Comparison of ENCODE assay signal across 8 cellular contexts in the genomic region with DNA sequence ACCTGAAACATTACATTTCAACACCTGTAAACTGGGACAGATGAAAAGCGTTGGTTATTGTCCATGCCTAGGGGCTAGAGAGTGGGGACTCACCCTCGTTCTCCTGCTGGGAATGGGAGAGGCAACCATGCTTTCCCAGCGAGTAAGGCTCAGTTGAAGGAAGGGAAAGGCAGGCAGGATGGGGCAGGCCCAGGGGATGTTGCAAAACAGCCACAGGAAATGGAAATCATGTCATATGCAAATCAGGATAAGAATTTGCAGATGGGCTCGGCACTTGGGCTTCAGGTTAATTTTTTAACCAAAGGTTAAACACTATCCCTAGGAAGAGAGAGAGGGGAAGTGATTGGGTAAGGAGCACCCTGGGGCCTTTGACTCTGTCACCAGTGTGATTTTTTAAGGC. TPM values are rescaled to one million over a fixed set of nuclear protein-coding genes. Genes with fewer than 3 reads are reported as not detected.
DNase-seq lines count a peak whose midpoint lies in the region; ATAC-seq and TF ChIP-seq lines count a peak whose summit lies in the region.

No MANE protein-coding gene starts in this region.

- no peak for TF ChIP-seq RAD21 in IMR-90 (IDR thresholded peaks at IDR 0.05; ENCODE audit: low read length)

- intact Hi-C loops in IMR-90 (cut with micrococcal nuclease) (no loop called here), esophagus squamous epithelium (cut with DNase I) (no loop called here), left ventricle myocardium superior (cut with micrococcal nuclease) (no loop called here)

- POLR2A ChIA-PET in IMR-90 (lab: Charles Lee; ENCODE audit: unreplicated experiment): interaction anchor here (0.6 kb wide), 1 partner anchor 410 kb away, joined by 9 read pairs; no protein-coding TSS in a partner anchor

- H3K23ac ChIP-seq in IMR-90 (ENCODE audit: low read depth, low read length) (no peak overlapping the region), trophoblast cell (ENCODE audit: low read length) (no peak overlapping the region)

- H2BK120ac ChIP-seq in IMR-90 (ENCODE audit: low read depth, low read length) (no peak overlapping the region), trophoblast cell (ENCODE audit: insufficient read depth, low read length, poor library complexity) (no peak overlapping the region)

- H4K5ac ChIP-seq in IMR-90 (ENCODE audit: low read depth, low read length): no peak overlapping the region

- H2AFZ ChIP-seq in IMR-90 (replicated peaks; ENCODE audit: low read length, poor library complexity) (peak overlapping the region; percentile 54), trophoblast cell (ENCODE audit: insufficient read depth, low read length, poor library complexity) (no peak overlapping the region)

- peaks cover 0 to 12% (median 9%) of the 10 kb centered on the region in 4 donors for H3K4me1 Mint-ChIP-seq in CD4-positive, CD25-positive, alpha-beta regulatory T cell

- no peak for ATAC-seq in CD4-positive, CD25-positive, alpha-beta regulatory T cell (ENCODE audit: low read depth in 2 of 2)
- ATAC-seq in GM19351 (IDR thresholded peaks at IDR 0.05; ENCODE audit: unreplicated experiment): peak; percentile 49
- no peak for ATAC-seq in IMR-90 (ENCODE audit: low read depth)
- no peak for ATAC-seq in left ventricle myocardium superior

- TF ChIP-seq CTCF in IMR-90 (conservative IDR thresholded peaks at IDR 0.05; ENCODE audit: low read depth, low read length) (no peak), esophagus squamous epithelium (IDR thresholded peaks at IDR 0.05) (no peak)

- H2BK15ac ChIP-seq in IMR-90 (ENCODE audit: low read depth, low read length): no peak overlapping the region

- peak overlapping the region in 2 of 3 donors; percentile 6 to 68 for H3K27ac Mint-ChIP-seq in CD4-positive, CD25-positive, alpha-beta regulatory T cell

- no peak overlapping the region for H3K27ac ChIP-seq in CD4-positive, CD25-positive, alpha-beta regulatory T cell (ENCODE audit: insufficient read depth, low read length, poor library complexity, severe bottlenecking)
- no peak overlapping the region for H3K27ac ChIP-seq in IMR-90 (ENCODE audit: insufficient read depth, low read length)
- peak overlapping the region; percentile 77 to 82 (median 81) for H3K27ac ChIP-seq in esophagus squamous epithelium
- H3K27ac ChIP-seq in trophoblast cell (ENCODE audit: low read depth, low read length): no peak overlapping the region

- DNase-seq in CD4-positive, CD25-positive, alpha-beta regulatory T cell: peak in 1 of 3 donors; percentile 65
- DNase-seq in IMR-90 (peak; percentile 11), esophagus squamous epithelium (lab: John Stamatoyannopoulos, UW) (no peak), SHP77 treated with DMSO at 0.1 percent for 48 hours (lab: John Stamatoyannopoulos, UW) (no peak), left ventricle myocardium superior (no peak), trophoblast cell (no peak)
- DNase-seq in stimulated activated CD8-positive, alpha-beta memory T cell treated with anti-CD3 and anti-CD28 coated beads, Interleukin-4, amount 100 ng/mL, for 48 hours: no peak

- no peaks in the 10 kb centered on the region for H3K9me3 ChIP-seq in CD4-positive, CD25-positive, alpha-beta regulatory T cell (ENCODE audit: control insufficient read depth in 2 of 2, low read length in 2 of 2)
- H3K9me3 ChIP-seq in IMR-90 (ENCODE audit: control insufficient read depth, insufficient read depth, low read length) (peaks cover 6% of the 10 kb centered on the region; the same call in 1 of the 2 replicates), esophagus squamous epithelium (no peaks in the 10 kb centered on the region), trophoblast cell (ENCODE audit: insufficient read depth, low read depth, low read length) (peaks cover 2% of the 10 kb centered on the region)

- no peak overlapping the region for H4K8ac ChIP-seq in IMR-90 (ENCODE audit: low read depth in 2 of 2, low read length in 2 of 2)
- H4K8ac ChIP-seq in trophoblast cell (ENCODE audit: low read depth, low read length): no peak overlapping the region

- TF ChIP-seq POLR2A in IMR-90 (IDR thresholded peaks at IDR 0.05; ENCODE audit: low read depth, low read length): no peak
- TF ChIP-seq POLR2A in esophagus squamous epithelium (IDR thresholded peaks at IDR 0.05): no peak

- dilution Hi-C loops in IMR-90 (cut with HindIII; ENCODE audit: low sequenced_read_pairs, unreplicated experiment): no loop called here

- no peak overlapping the region for H2AK9ac ChIP-seq in IMR-90 (replicated peaks; ENCODE audit: low read depth, low read length, poor library complexity)

- H2BK5ac ChIP-seq in IMR-90 (ENCODE audit: low read depth, low read length, poor library complexity, severe bottlenecking): no peak overlapping the region
- no peak overlapping the region for H2BK5ac ChIP-seq in trophoblast cell (ENCODE audit: low read depth, low read length, poor library complexity)

- no peak overlapping the region for H3K18ac ChIP-seq in IMR-90 (ENCODE audit: low read depth, low read length)
- no peak overlapping the region for H3K18ac ChIP-seq in trophoblast cell (ENCODE audit: low read length)

- H3K9ac ChIP-seq in IMR-90 (ENCODE audit: low read depth, low read length) (no peak overlapping the region), trophoblast cell (ENCODE audit: low read length) (no peak overlapping the region)

- no peak overlapping the region for H2BK12ac ChIP-seq in trophoblast cell (ENCODE audit: low read length)

- H2BK20ac ChIP-seq in IMR-90 (ENCODE audit: low read depth, low read length): no peak overlapping the region

- H3K56ac ChIP-seq in IMR-90 (ENCODE audit: extremely low read depth, insufficient read depth, low read length): no peak overlapping the region

- no peak overlapping the region for H3K4me3 ChIP-seq in CD4-positive, CD25-positive, alpha-beta regulatory T cell (ENCODE audit: low read depth, low read length)
- H3K4me3 ChIP-seq in IMR-90 (ENCODE audit: insufficient read depth, low read depth, low read length): no peak overlapping the region
- no peak overlapping the region for H3K4me3 ChIP-seq in esophagus squamous epithelium
- no peak overlapping the region for H3K4me3 ChIP-seq in trophoblast cell (ENCODE audit: low read depth, low read length)

- H3K14ac ChIP-seq in IMR-90 (replicated peaks; ENCODE audit: low read depth, low read length) (no peak overlapping the region), trophoblast cell (ENCODE audit: low read length) (no peak overlapping the region)

- CTCF ChIA-PET in IMR-90 (lab: Yijun Ruan, JAX): no interaction called here

- in situ Hi-C loops in IMR-90 (cut with MboI; ENCODE audit: low sequenced_read_pairs): no loop called here

- H3K79me2 ChIP-seq in trophoblast cell (ENCODE audit: control insufficient read depth, insufficient read depth, low read length, poor library complexity): no peaks in the 10 kb centered on the region

- no peaks in the 10 kb centered on the region for H3K36me3 Mint-ChIP-seq in CD4-positive, CD25-positive, alpha-beta regulatory T cell

- H3K4me2 ChIP-seq in IMR-90 (ENCODE audit: low read depth, low read length) (no peak overlapping the region), trophoblast cell (ENCODE audit: low read length) (no peak overlapping the region)

- H4K91ac ChIP-seq in IMR-90 (ENCODE audit: insufficient read depth, low read depth, low read length) (no peak overlapping the region), trophoblast cell (ENCODE audit: low read depth, low read length) (no peak overlapping the region)

- no TSS peak for BruUV-seq in IMR-90 (replicated peaks; lab: Mats Ljungman, UMichigan)

- H4K20me1 ChIP-seq in IMR-90 (ENCODE audit: insufficient read depth, low read length): no peaks in the 10 kb centered on the region

- H3K4ac ChIP-seq in IMR-90 (ENCODE audit: low read depth, low read length) (no peak overlapping the region), trophoblast cell (ENCODE audit: low read depth, low read length) (no peak overlapping the region)

- 24% methylated on average over 2 of the region's 4 CpGs; no CpG with 5 or more reads in 1 of the 2 experiments for WGBS in IMR-90 (ENCODE audit: extremely low coverage in 2 of 2, insufficient read length in 1 of 2), 2 experiments
- WGBS in esophagus squamous epithelium, 2 donors: 25 to 36% methylated on average over 4 of the region's 4 CpGs
- no CpG with 5 or more reads among the region's 4 CpGs for WGBS in trophoblast cell (ENCODE audit: extremely low coverage, insufficient coverage, insufficient read length)

- H3K79me1 ChIP-seq in IMR-90 (ENCODE audit: low read depth in 1 of 2, low read length in 2 of 2): no peaks in the 10 kb centered on the region
- no peaks in the 10 kb centered on the region for H3K79me1 ChIP-seq in trophoblast cell (ENCODE audit: low read length)

- H2AK5ac ChIP-seq in IMR-90 (ENCODE audit: low read depth, low read length) (no peak overlapping the region), trophoblast cell (ENCODE audit: low read length) (no peak overlapping the region)

- H3K4me3 Mint-ChIP-seq in CD4-positive, CD25-positive, alpha-beta regulatory T cell: no peak overlapping the region

- H3K27me3 ChIP-seq in CD4-positive, CD25-positive, alpha-beta regulatory T cell (ENCODE audit: control insufficient read depth, insufficient read depth, low read length): no peaks in the 10 kb centered on the region
- H3K27me3 ChIP-seq in IMR-90 (ENCODE audit: control insufficient read depth, insufficient read depth, low read length) (peaks cover 36% of the 10 kb centered on the region), esophagus squamous epithelium (no peaks in the 10 kb centered on the region), trophoblast cell (ENCODE audit: insufficient read depth, low read length) (no peaks in the 10 kb centered on the region)

- no peaks in the 10 kb centered on the region for H3K9me1 ChIP-seq in IMR-90 (ENCODE audit: insufficient read depth, low read length)

- H4K12ac ChIP-seq in trophoblast cell (ENCODE audit: low read depth, low read length): no peak overlapping the region

- peaks cover 9% of the 10 kb centered on the region for H3K4me1 ChIP-seq in CD4-positive, CD25-positive, alpha-beta regulatory T cell (ENCODE audit: control insufficient read depth, insufficient read depth, low read length, poor library complexity, severe bottlenecking)
- H3K4me1 ChIP-seq in IMR-90 (ENCODE audit: control insufficient read depth, insufficient read depth, low read length) (no peaks in the 10 kb centered on the region), esophagus squamous epithelium (peaks cover 7 to 74% (median 37%) of the 10 kb centered on the region in 3 donors), trophoblast cell (ENCODE audit: control insufficient read depth in 1 of 2, insufficient read depth in 2 of 2, low read length in 2 of 2) (no peaks in the 10 kb centered on the region)

- H3K27me3 Mint-ChIP-seq in CD4-positive, CD25-positive, alpha-beta regulatory T cell: peaks cover 2% of the 10 kb centered on the region

- no peaks in the 10 kb centered on the region for H3K36me3 ChIP-seq in CD4-positive, CD25-positive, alpha-beta regulatory T cell (ENCODE audit: control insufficient read depth, insufficient read depth, low read length)
- H3K36me3 ChIP-seq in IMR-90 (ENCODE audit: control insufficient read depth, insufficient read depth, low read length) (no peaks in the 10 kb centered on the region), esophagus squamous epithelium (no peaks in the 10 kb centered on the region), trophoblast cell (ENCODE audit: control insufficient read depth in 1 of 2, insufficient read depth in 2 of 2, low read length in 2 of 2) (no peaks in the 10 kb centered on the region)

- H3K9me3 Mint-ChIP-seq in CD4-positive, CD25-positive, alpha-beta regulatory T cell: no peaks in the 10 kb centered on the region

RNA-seq across cellular contexts. Expression of a gene that starts 14.5 kb away (rescaled TPM):
- total RNA-seq in CD4-positive, CD25-positive, alpha-beta regulatory T cell: not detected
- not detected for polyA plus RNA-seq in CD4-positive, CD25-positive, alpha-beta regulatory T cell
- total RNA-seq in IMR-90 (2012; rRNA removed) (not detected in 2 replicates), esophagus squamous epithelium (10 to 100 TPM in 1 of 4 donors, 1 to 10 TPM in 3; 1.1 to 89.5 (median 9.2) TPM), left ventricle myocardium superior (not detected)
- not detected in 2 replicates for polyA plus RNA-seq in IMR-90 (2012; rRNA removed)
- polyA plus RNA-seq in IMR-90 (2012; cell fraction: cytosol; rRNA removed): not detected in 2 replicates
- not detected in 2 replicates for polyA plus RNA-seq in IMR-90 (2012; cell fraction: nucleus; rRNA removed; ENCODE audit: low replicate concordance)
- not detected in 2 replicates for polyA plus RNA-seq in trophoblast cell (2013)

RNA-seq across cellular contexts. Expression of a gene that starts 59.0 kb away (rescaled TPM):
- total RNA-seq in CD4-positive, CD25-positive, alpha-beta regulatory T cell: not detected
- not detected for polyA plus RNA-seq in CD4-positive, CD25-positive, alpha-beta regulatory T cell
- not detected in 2 replicates for total RNA-seq in IMR-90 (2012; rRNA removed)
- polyA plus RNA-seq in IMR-90 (2012; rRNA removed): not detected in 2 replicates
- 0.01 TPM in 1 of 2 replicates, not detected in the other for polyA plus RNA-seq in IMR-90 (2012; cell fraction: cytosol; rRNA removed)
- polyA plus RNA-seq in IMR-90 (2012; cell fraction: nucleus; rRNA removed; ENCODE audit: low replicate concordance): 0.01 and 0.02 TPM in 2 replicates
- total RNA-seq in esophagus squamous epithelium: 1 to 10 TPM in 1 of 4 donors, under 1 TPM in 3; 0.19 to 5.9 (median 0.23) TPM
- not detected for total RNA-seq in left ventricle myocardium superior
- polyA plus RNA-seq in trophoblast cell (2013): not detected in 2 replicates

Comparison
In these comparisons a context has a peak if more than half of its experiments do, and no peak if none do; other contexts are left out.
1. H3K27ac ChIP-seq: peak in esophagus squamous epithelium (4 of 4); none in CD4-positive, CD25-positive, alpha-beta regulatory T cell (single experiment), IMR-90 (single experiment) and trophoblast cell (single experiment).